In the genomic region with DNA sequence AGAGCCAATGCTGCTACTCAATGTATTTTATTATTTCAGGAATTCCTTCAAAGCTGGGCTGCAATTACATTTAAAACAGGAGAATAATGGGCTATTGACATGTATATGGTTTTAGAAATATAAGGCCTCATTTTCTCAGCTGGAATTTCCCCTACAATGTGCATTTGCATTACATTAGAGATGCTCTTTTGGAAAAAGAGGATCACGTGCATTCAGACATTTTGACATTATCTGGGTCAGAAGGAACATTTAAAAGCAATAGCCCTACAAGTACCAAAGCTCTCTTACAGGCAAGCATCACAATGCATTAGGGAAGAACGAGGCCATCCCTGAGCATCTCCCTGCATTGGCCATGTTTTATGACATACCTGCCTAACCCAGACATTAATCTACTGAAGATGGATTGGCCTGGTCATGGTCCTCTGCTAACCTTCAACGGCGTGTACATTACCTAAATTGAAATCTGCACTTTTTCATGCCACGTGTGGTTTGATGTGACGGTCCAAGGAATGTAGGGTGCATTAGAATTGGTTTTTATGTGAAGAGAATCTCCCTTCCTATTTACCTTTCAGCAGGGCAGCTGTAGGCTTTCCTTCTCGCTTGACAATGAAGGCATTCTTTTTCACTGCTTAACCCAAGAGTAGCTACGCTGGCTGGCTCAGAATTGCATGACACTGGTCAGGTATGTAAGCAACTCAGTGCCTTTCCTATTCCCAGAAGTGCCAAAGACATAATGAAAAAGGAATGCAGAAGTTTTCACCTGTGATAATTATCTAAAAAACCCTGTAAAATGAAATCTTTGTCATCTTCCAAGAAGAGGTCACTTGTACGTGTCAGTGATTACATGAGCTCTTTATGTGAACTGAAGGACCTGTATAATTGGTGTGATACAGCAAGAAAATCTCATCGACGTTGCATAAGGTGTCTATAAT, we compare ENCODE assay signal across 1 cellular context.
TF ChIP-seq lines count a peak whose summit lies in the region.

No MANE protein-coding gene starts in this region.

TF ChIP-seq in H1, 55 proteins besides CTCF, POLR2A, EP300 and RAD21 (continued from another document):
- TF ChIP-seq, protein P1, sequence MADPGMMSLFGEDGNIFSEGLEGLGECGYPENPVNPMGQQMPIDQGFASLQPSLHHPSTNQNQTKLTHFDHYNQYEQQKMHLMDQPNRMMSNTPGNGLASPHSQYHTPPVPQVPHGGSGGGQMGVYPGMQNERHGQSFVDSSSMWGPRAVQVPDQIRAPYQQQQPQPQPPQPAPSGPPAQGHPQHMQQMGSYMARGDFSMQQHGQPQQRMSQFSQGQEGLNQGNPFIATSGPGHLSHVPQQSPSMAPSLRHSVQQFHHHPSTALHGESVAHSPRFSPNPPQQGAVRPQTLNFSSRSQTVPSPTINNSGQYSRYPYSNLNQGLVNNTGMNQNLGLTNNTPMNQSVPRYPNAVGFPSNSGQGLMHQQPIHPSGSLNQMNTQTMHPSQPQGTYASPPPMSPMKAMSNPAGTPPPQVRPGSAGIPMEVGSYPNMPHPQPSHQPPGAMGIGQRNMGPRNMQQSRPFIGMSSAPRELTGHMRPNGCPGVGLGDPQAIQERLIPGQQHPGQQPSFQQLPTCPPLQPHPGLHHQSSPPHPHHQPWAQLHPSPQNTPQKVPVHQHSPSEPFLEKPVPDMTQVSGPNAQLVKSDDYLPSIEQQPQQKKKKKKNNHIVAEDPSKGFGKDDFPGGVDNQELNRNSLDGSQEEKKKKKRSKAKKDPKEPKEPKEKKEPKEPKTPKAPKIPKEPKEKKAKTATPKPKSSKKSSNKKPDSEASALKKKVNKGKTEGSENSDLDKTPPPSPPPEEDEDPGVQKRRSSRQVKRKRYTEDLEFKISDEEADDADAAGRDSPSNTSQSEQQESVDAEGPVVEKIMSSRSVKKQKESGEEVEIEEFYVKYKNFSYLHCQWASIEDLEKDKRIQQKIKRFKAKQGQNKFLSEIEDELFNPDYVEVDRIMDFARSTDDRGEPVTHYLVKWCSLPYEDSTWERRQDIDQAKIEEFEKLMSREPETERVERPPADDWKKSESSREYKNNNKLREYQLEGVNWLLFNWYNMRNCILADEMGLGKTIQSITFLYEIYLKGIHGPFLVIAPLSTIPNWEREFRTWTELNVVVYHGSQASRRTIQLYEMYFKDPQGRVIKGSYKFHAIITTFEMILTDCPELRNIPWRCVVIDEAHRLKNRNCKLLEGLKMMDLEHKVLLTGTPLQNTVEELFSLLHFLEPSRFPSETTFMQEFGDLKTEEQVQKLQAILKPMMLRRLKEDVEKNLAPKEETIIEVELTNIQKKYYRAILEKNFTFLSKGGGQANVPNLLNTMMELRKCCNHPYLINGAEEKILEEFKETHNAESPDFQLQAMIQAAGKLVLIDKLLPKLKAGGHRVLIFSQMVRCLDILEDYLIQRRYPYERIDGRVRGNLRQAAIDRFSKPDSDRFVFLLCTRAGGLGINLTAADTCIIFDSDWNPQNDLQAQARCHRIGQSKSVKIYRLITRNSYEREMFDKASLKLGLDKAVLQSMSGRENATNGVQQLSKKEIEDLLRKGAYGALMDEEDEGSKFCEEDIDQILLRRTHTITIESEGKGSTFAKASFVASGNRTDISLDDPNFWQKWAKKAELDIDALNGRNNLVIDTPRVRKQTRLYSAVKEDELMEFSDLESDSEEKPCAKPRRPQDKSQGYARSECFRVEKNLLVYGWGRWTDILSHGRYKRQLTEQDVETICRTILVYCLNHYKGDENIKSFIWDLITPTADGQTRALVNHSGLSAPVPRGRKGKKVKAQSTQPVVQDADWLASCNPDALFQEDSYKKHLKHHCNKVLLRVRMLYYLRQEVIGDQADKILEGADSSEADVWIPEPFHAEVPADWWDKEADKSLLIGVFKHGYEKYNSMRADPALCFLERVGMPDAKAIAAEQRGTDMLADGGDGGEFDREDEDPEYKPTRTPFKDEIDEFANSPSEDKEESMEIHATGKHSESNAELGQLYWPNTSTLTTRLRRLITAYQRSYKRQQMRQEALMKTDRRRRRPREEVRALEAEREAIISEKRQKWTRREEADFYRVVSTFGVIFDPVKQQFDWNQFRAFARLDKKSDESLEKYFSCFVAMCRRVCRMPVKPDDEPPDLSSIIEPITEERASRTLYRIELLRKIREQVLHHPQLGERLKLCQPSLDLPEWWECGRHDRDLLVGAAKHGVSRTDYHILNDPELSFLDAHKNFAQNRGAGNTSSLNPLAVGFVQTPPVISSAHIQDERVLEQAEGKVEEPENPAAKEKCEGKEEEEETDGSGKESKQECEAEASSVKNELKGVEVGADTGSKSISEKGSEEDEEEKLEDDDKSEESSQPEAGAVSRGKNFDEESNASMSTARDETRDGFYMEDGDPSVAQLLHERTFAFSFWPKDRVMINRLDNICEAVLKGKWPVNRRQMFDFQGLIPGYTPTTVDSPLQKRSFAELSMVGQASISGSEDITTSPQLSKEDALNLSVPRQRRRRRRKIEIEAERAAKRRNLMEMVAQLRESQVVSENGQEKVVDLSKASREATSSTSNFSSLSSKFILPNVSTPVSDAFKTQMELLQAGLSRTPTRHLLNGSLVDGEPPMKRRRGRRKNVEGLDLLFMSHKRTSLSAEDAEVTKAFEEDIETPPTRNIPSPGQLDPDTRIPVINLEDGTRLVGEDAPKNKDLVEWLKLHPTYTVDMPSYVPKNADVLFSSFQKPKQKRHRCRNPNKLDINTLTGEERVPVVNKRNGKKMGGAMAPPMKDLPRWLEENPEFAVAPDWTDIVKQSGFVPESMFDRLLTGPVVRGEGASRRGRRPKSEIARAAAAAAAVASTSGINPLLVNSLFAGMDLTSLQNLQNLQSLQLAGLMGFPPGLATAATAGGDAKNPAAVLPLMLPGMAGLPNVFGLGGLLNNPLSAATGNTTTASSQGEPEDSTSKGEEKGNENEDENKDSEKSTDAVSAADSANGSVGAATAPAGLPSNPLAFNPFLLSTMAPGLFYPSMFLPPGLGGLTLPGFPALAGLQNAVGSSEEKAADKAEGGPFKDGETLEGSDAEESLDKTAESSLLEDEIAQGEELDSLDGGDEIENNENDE (IDR thresholded peaks at IDR 0.05; ENCODE audit: insufficient replicate concordance, low read length), result peak; percentile 89
- TF ChIP-seq, protein P2, sequence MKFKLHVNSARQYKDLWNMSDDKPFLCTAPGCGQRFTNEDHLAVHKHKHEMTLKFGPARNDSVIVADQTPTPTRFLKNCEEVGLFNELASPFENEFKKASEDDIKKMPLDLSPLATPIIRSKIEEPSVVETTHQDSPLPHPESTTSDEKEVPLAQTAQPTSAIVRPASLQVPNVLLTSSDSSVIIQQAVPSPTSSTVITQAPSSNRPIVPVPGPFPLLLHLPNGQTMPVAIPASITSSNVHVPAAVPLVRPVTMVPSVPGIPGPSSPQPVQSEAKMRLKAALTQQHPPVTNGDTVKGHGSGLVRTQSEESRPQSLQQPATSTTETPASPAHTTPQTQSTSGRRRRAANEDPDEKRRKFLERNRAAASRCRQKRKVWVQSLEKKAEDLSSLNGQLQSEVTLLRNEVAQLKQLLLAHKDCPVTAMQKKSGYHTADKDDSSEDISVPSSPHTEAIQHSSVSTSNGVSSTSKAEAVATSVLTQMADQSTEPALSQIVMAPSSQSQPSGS (IDR thresholded peaks at IDR 0.05; ENCODE audit: low read length), result peak; percentile 84
- TF ChIP-seq NANOG (IDR thresholded peaks at IDR 0.05; ENCODE audit: insufficient read depth, low read depth, low read length, poor library complexity, severe bottlenecking), result peak; percentile 6
- TF ChIP-seq, protein P3, sequence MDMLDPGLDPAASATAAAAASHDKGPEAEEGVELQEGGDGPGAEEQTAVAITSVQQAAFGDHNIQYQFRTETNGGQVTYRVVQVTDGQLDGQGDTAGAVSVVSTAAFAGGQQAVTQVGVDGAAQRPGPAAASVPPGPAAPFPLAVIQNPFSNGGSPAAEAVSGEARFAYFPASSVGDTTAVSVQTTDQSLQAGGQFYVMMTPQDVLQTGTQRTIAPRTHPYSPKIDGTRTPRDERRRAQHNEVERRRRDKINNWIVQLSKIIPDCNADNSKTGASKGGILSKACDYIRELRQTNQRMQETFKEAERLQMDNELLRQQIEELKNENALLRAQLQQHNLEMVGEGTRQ (IDR thresholded peaks at IDR 0.05; ENCODE audit: low read length), result 0 out of 2 replicates have a peak, but pooled peaks have one; percentile 26
- no peak for TF ChIP-seq RXRA (IDR thresholded peaks at IDR 0.05; ENCODE audit: insufficient read depth, low read depth, low read length)
- TF ChIP-seq POU5F1 (IDR thresholded peaks at IDR 0.05; ENCODE audit: low read depth, low read length), result peak; percentile 63; the same call in 1 of the 2 replicates
- peak; percentile 64 for TF ChIP-seq SP1 (IDR thresholded peaks at IDR 0.05; ENCODE audit: low read depth, low read length)
- TF ChIP-seq BCL11A (IDR thresholded peaks at IDR 0.05; ENCODE audit: low read depth in 2 of 2, low read length in 2 of 2), result no peak
- no peak for TF ChIP-seq FOSL1 (IDR thresholded peaks at IDR 0.05; ENCODE audit: insufficient read depth, low read depth, low read length)
- peak; percentile 72; the same call in 1 of the 2 replicates for TF ChIP-seq KDM1A (IDR thresholded peaks at IDR 0.05; ENCODE audit: borderline replicate concordance, low read length)
- no peak for TF ChIP-seq RFX5 (IDR thresholded peaks at IDR 0.05; ENCODE audit: borderline replicate concordance, low read depth, low read length)
- TF ChIP-seq TEAD4 (IDR thresholded peaks at IDR 0.05; ENCODE audit: low read depth, low read length), result peak; percentile 81
- TF ChIP-seq RBBP5 (IDR thresholded peaks at IDR 0.05; ENCODE audit: borderline replicate concordance, low read depth, low read length), result no peak
- TF ChIP-seq YY1 (IDR thresholded peaks at IDR 0.05; ENCODE audit: low read depth, low read length), result peak; percentile 44; the same call in 1 of the 2 replicates
- peak in 1 of 2 experiments; percentile 54; a peak in 1 of 4 replicates for TF ChIP-seq HDAC2 (IDR thresholded peaks at IDR 0.05; ENCODE audit: borderline replicate concordance in 1 of 2, low read depth in 2 of 2, low read length in 2 of 2)
- TF ChIP-seq CREB1 (IDR thresholded peaks at IDR 0.05), result peak; percentile 5; the same call in 1 of the 2 replicates
- TF ChIP-seq, protein P4, sequence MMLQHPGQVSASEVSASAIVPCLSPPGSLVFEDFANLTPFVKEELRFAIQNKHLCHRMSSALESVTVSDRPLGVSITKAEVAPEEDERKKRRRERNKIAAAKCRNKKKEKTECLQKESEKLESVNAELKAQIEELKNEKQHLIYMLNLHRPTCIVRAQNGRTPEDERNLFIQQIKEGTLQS (IDR thresholded peaks at IDR 0.05; ENCODE audit: insufficient read depth, low read depth, low read length), result no peak
- 0 out of 2 replicates have a peak, but pooled peaks have one; percentile 16 for TF ChIP-seq JUND (IDR thresholded peaks at IDR 0.05; ENCODE audit: low read length)
